Comparison of ENCODE assay signal across 17 cellular contexts in the genomic region with DNA sequence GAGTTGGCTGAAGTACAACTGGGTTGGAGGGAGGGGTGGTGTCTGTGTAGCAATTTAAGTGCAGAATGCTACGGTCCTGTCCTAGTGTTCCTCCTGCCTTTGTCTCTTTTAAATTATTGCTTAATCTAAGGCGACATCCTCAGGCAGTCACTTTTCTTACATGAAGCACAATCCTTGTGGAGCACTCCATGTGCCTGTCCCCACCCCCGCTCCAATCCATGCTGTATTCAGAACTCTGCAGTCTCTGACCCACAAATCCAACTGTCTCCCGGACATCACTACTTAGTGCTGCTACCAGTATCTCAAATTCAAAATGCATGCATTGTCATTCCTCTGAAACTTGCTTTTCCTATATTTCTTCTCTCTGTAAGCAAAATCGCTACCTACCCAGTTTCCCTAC.
A peak's percentile ranks its signal among the peaks of the same experiment; 100 is the strongest.
DNase-seq lines count a peak whose midpoint lies in the region; ATAC-seq and TF ChIP-seq lines count a peak whose summit lies in the region.
"Had no signal": no experiment of that assay in that cellular context is flagged by ENCODE, and none has a peak within 500 bp of the region (broad histone marks: within the 10 kb centered on the region; RNA-seq: fewer than 3 reads in every experiment).

No MANE protein-coding gene starts in this region.

- TF ChIP-seq CTCF in mesothelial cell of epicardium (IDR thresholded peaks at IDR 0.05; ENCODE audit: unreplicated experiment): no peak

- H3K4me1 Mint-ChIP-seq in stimulated activated naive CD8-positive, alpha-beta T cell treated with anti-CD3 and anti-CD28 coated beads, Interleukin-15, Interleukin-2, amounts not matched to agents 100 ng/mL and 50 ng/mL, for 24 hours (ENCODE audit: low read depth): peaks cover 77% of the 10 kb centered on the region
- H3K4me1 Mint-ChIP-seq in activated T-helper 17 cell treated with anti-CD3 and anti-CD28 coated beads, Interleukin-2, amount 50 U/mL, for 72 hours: peaks cover 65% of the 10 kb centered on the region
- peaks cover 43% of the 10 kb centered on the region for H3K4me1 Mint-ChIP-seq in mesothelial cell of epicardium

- peaks cover 4% of the 10 kb centered on the region for H3K9me3 Mint-ChIP-seq in stimulated activated naive CD8-positive, alpha-beta T cell treated with anti-CD3 and anti-CD28 coated beads, Interleukin-15, Interleukin-2, amounts not matched to agents 100 ng/mL and 50 ng/mL, for 24 hours
- peaks cover 3% of the 10 kb centered on the region for H3K9me3 Mint-ChIP-seq in activated T-helper 17 cell treated with anti-CD3 and anti-CD28 coated beads, Interleukin-2, amount 50 U/mL, for 72 hours
- no peaks in the 10 kb centered on the region for H3K9me3 Mint-ChIP-seq in mesothelial cell of epicardium

- DNase-seq in stimulated activated naive CD8-positive, alpha-beta T cell treated with anti-CD3 and anti-CD28 coated beads, Interleukin-15, Interleukin-2, amounts not matched to agents 100 U/mL and 50 U/mL, for 24 hours: no peak
- DNase-seq in mesothelial cell of epicardium (ENCODE audit: low spot score in 2 of 2, unreplicated experiment in 2 of 2) (no peak), T-helper 9 cell (no peak)
- DNase-seq: BE2C; dermis blood vessel endothelial cell; GOT3; NCI-H1105; NCI-H2171 treated with DMSO at 0.1 percent for 48 hours; NCI-H748 treated with DMSO at 0.1 percent for 48 hours; pancreas; stimulated activated CD4-positive, alpha-beta T cell treated with anti-CD3 and anti-CD28 coated beads, Interleukin-4, amount 100 ng/mL, for 4 hours; stimulated activated CD8-positive, alpha-beta memory T cell treated with anti-CD3 and anti-CD28 coated beads, Interleukin-4, amount 100 ng/mL, for 48 hours had no signal

- ATAC-seq in stimulated activated naive CD8-positive, alpha-beta T cell treated with anti-CD3 and anti-CD28 coated beads, Interleukin-15, Interleukin-2, amounts not matched to agents 100 U/mL and 50 U/mL, for 24 hours: no peak
- ATAC-seq in activated T-helper 17 cell treated with anti-CD3 and anti-CD28 coated beads, Interleukin-2, amount 50 U/mL, for 72 hours (replicated peaks): no peak
- no peak for ATAC-seq in GM18505 (IDR thresholded peaks at IDR 0.05; ENCODE audit: unreplicated experiment)
- ATAC-seq in GM18498 (IDR thresholded peaks at IDR 0.05; ENCODE audit: unreplicated experiment): no peak
- ATAC-seq: left lobe of liver had no signal

- H3K27me3 Mint-ChIP-seq in stimulated activated naive CD8-positive, alpha-beta T cell treated with anti-CD3 and anti-CD28 coated beads, Interleukin-15, Interleukin-2, amounts not matched to agents 100 ng/mL and 50 ng/mL, for 24 hours: no peaks in the 10 kb centered on the region
- H3K27me3 Mint-ChIP-seq in activated T-helper 17 cell treated with anti-CD3 and anti-CD28 coated beads, Interleukin-2, amount 50 U/mL, for 72 hours: no peaks in the 10 kb centered on the region
- no peaks in the 10 kb centered on the region for H3K27me3 Mint-ChIP-seq in mesothelial cell of epicardium (ENCODE audit: low read depth)

- peaks cover 68% of the 10 kb centered on the region for H3K36me3 Mint-ChIP-seq in stimulated activated naive CD8-positive, alpha-beta T cell treated with anti-CD3 and anti-CD28 coated beads, Interleukin-15, Interleukin-2, amounts not matched to agents 100 ng/mL and 50 ng/mL, for 24 hours (ENCODE audit: low read depth)
- peaks cover 66% of the 10 kb centered on the region for H3K36me3 Mint-ChIP-seq in activated T-helper 17 cell treated with anti-CD3 and anti-CD28 coated beads, Interleukin-2, amount 50 U/mL, for 72 hours (ENCODE audit: low read depth)
- peaks cover 7% of the 10 kb centered on the region for H3K36me3 Mint-ChIP-seq in mesothelial cell of epicardium

- TF ChIP-seq POLR2A in GM18505 (IDR thresholded peaks at IDR 0.05; ENCODE audit: borderline replicate concordance, extremely low read depth, insufficient read depth, insufficient read length): no peak

- H3K4me3 Mint-ChIP-seq in stimulated activated naive CD8-positive, alpha-beta T cell treated with anti-CD3 and anti-CD28 coated beads, Interleukin-15, Interleukin-2, amounts not matched to agents 100 ng/mL and 50 ng/mL, for 24 hours: no peak overlapping the region
- peak overlapping the region; percentile 69 for H3K4me3 Mint-ChIP-seq in activated T-helper 17 cell treated with anti-CD3 and anti-CD28 coated beads, Interleukin-2, amount 50 U/mL, for 72 hours
- H3K4me3 Mint-ChIP-seq in mesothelial cell of epicardium: no peak overlapping the region

- peak overlapping the region; percentile 91 for H3K27ac Mint-ChIP-seq in stimulated activated naive CD8-positive, alpha-beta T cell treated with anti-CD3 and anti-CD28 coated beads, Interleukin-15, Interleukin-2, amounts not matched to agents 100 ng/mL and 50 ng/mL, for 24 hours
- H3K27ac Mint-ChIP-seq in activated T-helper 17 cell treated with anti-CD3 and anti-CD28 coated beads, Interleukin-2, amount 50 U/mL, for 72 hours: peak overlapping the region; percentile 71
- H3K27ac Mint-ChIP-seq in mesothelial cell of epicardium: peak overlapping the region; percentile 86
